ENCODE assay signal across 20 cellular contexts in the genomic region with DNA sequence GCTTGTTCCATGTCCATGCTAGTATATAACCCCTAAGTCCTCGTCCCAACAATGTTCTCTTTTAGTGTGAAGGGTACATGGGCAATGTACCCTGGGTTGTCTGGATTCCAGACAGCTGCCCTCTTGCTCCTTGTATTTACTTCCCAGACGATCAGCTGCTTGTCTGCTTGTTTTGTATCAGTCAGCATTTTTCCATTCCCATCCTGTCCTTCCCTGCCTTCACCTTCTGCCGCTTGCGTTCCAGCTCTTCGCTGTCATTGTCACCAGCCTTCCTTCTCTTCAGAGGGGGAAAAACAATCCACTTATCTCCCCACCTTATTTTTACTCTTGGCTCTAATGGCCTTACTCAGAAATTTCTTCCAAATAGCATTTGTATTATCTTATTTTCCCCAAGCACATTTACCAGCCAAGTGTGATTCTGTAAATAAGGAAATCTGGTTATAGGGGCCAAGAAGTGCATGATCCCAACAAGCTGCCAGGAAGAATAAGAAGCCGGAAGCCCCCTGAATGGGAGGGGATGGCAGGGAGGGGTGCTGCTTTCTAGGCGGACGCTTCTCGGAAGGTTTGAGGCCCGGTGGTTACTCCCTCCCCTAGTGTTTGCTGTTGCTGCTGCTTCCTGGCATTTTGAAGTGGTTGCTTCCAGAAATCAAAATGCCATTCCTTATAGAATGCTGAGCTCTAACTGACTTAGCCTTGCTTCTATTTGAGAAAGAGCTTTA.
A peak's percentile ranks its signal among the peaks of the same experiment; 100 is the strongest.
DNase-seq lines count a peak whose midpoint lies in the region; ATAC-seq, FAIRE-seq and TF ChIP-seq lines count a peak whose summit lies in the region.
"Had no signal": no experiment of that assay in that cellular context is flagged by ENCODE, and none has a peak within 500 bp of the region (broad histone marks: within the 10 kb centered on the region; RNA-seq: fewer than 3 reads in every experiment).

No MANE protein-coding gene starts in this region.

- no peak overlapping the region for H3K4me3 Mint-ChIP-seq in activated T-helper 1 cell treated with anti-CD3 and anti-CD28 coated beads, Interleukin-12 subunit alpha, Interleukin-12 subunit beta, Interleukin-2, Interleukin-4 antibody, amounts not matched to agents 30 ng/mL and 10 ng/mL and 1 ng/mL, durations not matched to agents 14 hours and 24 hours and 36 hours
- H3K4me3 Mint-ChIP-seq: CD4-positive, CD25-positive, alpha-beta regulatory T cell; CD8-positive, alpha-beta memory T cell; H9 had no signal

- in situ Hi-C loops in HepG2 (cut with HindIII; ENCODE audit: extremely low pct_ligation_motif_present, low pct_unique_long_range_greater_than_20kb), result no loop called here

- no TSS peak for BruUV-seq in HepG2 (replicated peaks; lab: Mats Ljungman, UMichigan)

- H3K36me3 ChIP-seq in HepG2 (replicated peaks in 1 of 2; ENCODE audit: control insufficient read depth in 1 of 2, insufficient read depth in 2 of 2, low read length in 2 of 2) (no peaks in the 10 kb centered on the region), neutrophil (no peaks in the 10 kb centered on the region), ovary (no peaks in the 10 kb centered on the region)
- H3K36me3 ChIP-seq: BE2C had no signal

- H3K27me3 ChIP-seq in HepG2 (ENCODE audit: control insufficient read depth in 1 of 2, insufficient read depth in 2 of 2, low read length in 2 of 2), result no peaks in the 10 kb centered on the region
- no peaks in the 10 kb centered on the region for H3K27me3 ChIP-seq in neutrophil
- H3K27me3 ChIP-seq in ovary, result no peaks in the 10 kb centered on the region
- H3K27me3 ChIP-seq: BE2C had no signal

- H3K27ac ChIP-seq in A549 (no peak overlapping the region), HepG2 (ENCODE audit: extremely low read length, insufficient read depth, low read length) (no peak overlapping the region), neutrophil (peak overlapping the region; percentile 79), ovary (no peak overlapping the region)

- no peaks in the 10 kb centered on the region for H3K79me2 ChIP-seq in HepG2 (ENCODE audit: insufficient read depth, low read length)

- H3K4me3 ChIP-seq in A549 (no peak overlapping the region), HepG2 (replicated peaks in 1 of 3; ENCODE audit: insufficient read depth in 1 of 3, low read depth in 2 of 3, low read length in 3 of 3) (no peak overlapping the region), neutrophil (ENCODE audit: low read depth in 1 of 2, low read length in 1 of 2) (no peak overlapping the region), ovary (no peak overlapping the region)
- H3K4me3 ChIP-seq: GM12878 had no signal

- 61% methylated on average over 10 of the region's 10 CpGs for WGBS in A549 (ENCODE audit: missing lambda C conversion rate)
- 31% methylated on average over 10 of the region's 10 CpGs for WGBS in HepG2 (ENCODE audit: low lambda C conversion rate)
- WGBS in ovary, 3 donors, result 34 to 59% (median 54%) methylated on average over 10 of the region's 10 CpGs

- H3K27ac Mint-ChIP-seq in activated T-helper 1 cell treated with anti-CD3 and anti-CD28 coated beads, Interleukin-12 subunit alpha, Interleukin-12 subunit beta, Interleukin-2, Interleukin-4 antibody, amounts not matched to agents 30 ng/mL and 10 ng/mL and 1 ng/mL, durations not matched to agents 14 hours and 24 hours and 36 hours, result peak overlapping the region; percentile 10
- H3K27ac Mint-ChIP-seq: CD4-positive, CD25-positive, alpha-beta regulatory T cell; H9 had no signal

- FAIRE-seq in A549 (lab: Jason Lieb, UNC), result no peak
- FAIRE-seq in HepG2 (lab: Jason Lieb, UNC), result no peak
- FAIRE-seq: GM12878 had no signal

- CTCF ChIA-PET in A549 (lab: Yijun Ruan, JAX), result no interaction called here
- CTCF ChIA-PET in HepG2 (lab: Yijun Ruan, JAX; ENCODE audit: low intra/inter-chr PET ratio, low total read pairs), result no interaction called here

- no peak overlapping the region for H3K4me2 ChIP-seq in A549
- H3K4me2 ChIP-seq in HepG2 (ENCODE audit: low read depth, low read length), result no peak overlapping the region

- ATAC-seq in A549 (no peak), HepG2 (no peak), SK-N-SH treated with all-trans-retinoic acid at 6 μM for 48 hours (no peak)
- ATAC-seq: GM12878 had no signal

- intact Hi-C loops in activated T-helper 1 cell treated with anti-CD3 and anti-CD28 coated beads, Interleukin-12 subunit alpha, Interleukin-12 subunit beta, Interleukin-2, Interleukin-4 antibody, amounts not matched to agents 30 ng/mL and 10 ng/mL and 1 ng/mL, durations not matched to agents 14 hours and 24 hours and 36 hours (cut with micrococcal nuclease), result no loop called here
- intact Hi-C loops in HepG2 (cut with micrococcal nuclease; ENCODE audit: unreplicated experiment) (no loop called here), ovary (cut with DNase I) (no loop called here)

- no peaks in the 10 kb centered on the region for H3K4me1 Mint-ChIP-seq in activated T-helper 1 cell treated with anti-CD3 and anti-CD28 coated beads, Interleukin-12 subunit alpha, Interleukin-12 subunit beta, Interleukin-2, Interleukin-4 antibody, amounts not matched to agents 30 ng/mL and 10 ng/mL and 1 ng/mL, durations not matched to agents 14 hours and 24 hours and 36 hours (ENCODE audit: low read depth)

- no peak for TF ChIP-seq POLR2A in A549 (IDR thresholded peaks at IDR 0.05; ENCODE audit: low read length)
- TF ChIP-seq POLR2A in HepG2 (IDR thresholded peaks at IDR 0.05; ENCODE audit: insufficient read depth in 1 of 2, low read depth in 2 of 2, low read length in 2 of 2), result no peak
- no peak for TF ChIP-seq POLR2A in ovary (IDR thresholded peaks at IDR 0.05)

- H3K9me3 ChIP-seq in A549 (no peaks in the 10 kb centered on the region), HepG2 (ENCODE audit: low read length) (peaks cover 64% of the 10 kb centered on the region), neutrophil (no peaks in the 10 kb centered on the region), ovary (no peaks in the 10 kb centered on the region)
- H3K9me3 ChIP-seq: BE2C had no signal

- H3K36me3 Mint-ChIP-seq in activated T-helper 1 cell treated with anti-CD3 and anti-CD28 coated beads, Interleukin-12 subunit alpha, Interleukin-12 subunit beta, Interleukin-2, Interleukin-4 antibody, amounts not matched to agents 30 ng/mL and 10 ng/mL and 1 ng/mL, durations not matched to agents 14 hours and 24 hours and 36 hours (ENCODE audit: low read depth), result no peaks in the 10 kb centered on the region
- H3K36me3 Mint-ChIP-seq: CD4-positive, CD25-positive, alpha-beta regulatory T cell; CD8-positive, alpha-beta memory T cell had no signal

- H4K20me1 ChIP-seq in HepG2 (ENCODE audit: insufficient read depth, low read length), result no peaks in the 10 kb centered on the region

- no peaks in the 10 kb centered on the region for H3K27me3 Mint-ChIP-seq in activated T-helper 1 cell treated with anti-CD3 and anti-CD28 coated beads, Interleukin-12 subunit alpha, Interleukin-12 subunit beta, Interleukin-2, Interleukin-4 antibody, amounts not matched to agents 30 ng/mL and 10 ng/mL and 1 ng/mL, durations not matched to agents 14 hours and 24 hours and 36 hours (ENCODE audit: insufficient read depth)
- H3K27me3 Mint-ChIP-seq: CD4-positive, CD25-positive, alpha-beta regulatory T cell had no signal

- TF ChIP-seq EP300 in A549 (IDR thresholded peaks at IDR 0.05) (no peak), HepG2 (IDR thresholded peaks at IDR 0.05; ENCODE audit: low read depth in 2 of 2, low read length in 2 of 2) (no peak), HepG2 (CRISPR knock-in tag; IDR thresholded peaks at IDR 0.05; ENCODE audit: borderline replicate concordance) (no peak), ovary (IDR thresholded peaks at IDR 0.05) (no peak)

- TF ChIP-seq CTCF in A549 (IDR thresholded peaks at IDR 0.05) (no peak), HepG2 (CRISPR knock-in tag; IDR thresholded peaks at IDR 0.05) (no peak), neutrophil (IDR thresholded peaks at IDR 0.05) (no peak), ovary (IDR thresholded peaks at IDR 0.05) (no peak)

- H3K4me1 ChIP-seq in A549 (peaks cover 16% of the 10 kb centered on the region; the same call in 2 of the 3 replicates), HepG2 (ENCODE audit: insufficient read depth, low read length) (no peaks in the 10 kb centered on the region), neutrophil (ENCODE audit: control insufficient read depth in 1 of 2, insufficient read depth in 1 of 2, low read depth in 1 of 2, low read length in 1 of 2) (peaks cover 63 to 78% of the 10 kb centered on the region in 2 experiments), ovary (ENCODE audit: insufficient read depth) (no peaks in the 10 kb centered on the region)

- DNase-seq in A549 (ENCODE audit: low read depth in 1 of 2, low spot score in 1 of 2), result no peak
- DNase-seq in activated T-helper 1 cell treated with anti-CD3 and anti-CD28 coated beads, Interleukin-12 subunit alpha, Interleukin-12 subunit beta, Interleukin-2, Interleukin-4 antibody, amounts not matched to agents 30 ng/mL and 10 ng/mL and 1 ng/mL, durations not matched to agents 14 hours and 24 hours and 36 hours (ENCODE audit: low spot score), result no peak
- DNase-seq in HepG2 (ENCODE audit: low spot score), result no peak
- DNase-seq in amniotic stem cell (lab: John Stamatoyannopoulos, UW), result no peak
- DNase-seq in ovary, result no peak
- DNase-seq: ACHN; BE2C; C1 segment of cervical spinal cord; CD4-positive, CD25-positive, alpha-beta regulatory T cell; CD8-positive, alpha-beta memory T cell; COR-L47; DMS 273 treated with DMSO at 0.1 percent for 48 hours; DMS53; DND-41; EL; GOT3; H9 had no signal

- POLR2A ChIA-PET in A549 (lab: Yijun Ruan, JAX), result no interaction called here
- POLR2A ChIA-PET in HepG2 (lab: Yijun Ruan, JAX), result no interaction called here

- TF ChIP-seq RAD21 in A549 (conservative IDR thresholded peaks at IDR 0.05 in 1 of 2, IDR thresholded peaks at IDR 0.05 in 1 of 2) (no peak), HepG2 (CRISPR knock-in tag; IDR thresholded peaks at IDR 0.05) (no peak)

- H3K9ac ChIP-seq in HepG2 (ENCODE audit: insufficient read depth, low read depth, low read length), result no peak overlapping the region

- H3K9me3 Mint-ChIP-seq in activated T-helper 1 cell treated with anti-CD3 and anti-CD28 coated beads, Interleukin-12 subunit alpha, Interleukin-12 subunit beta, Interleukin-2, Interleukin-4 antibody, amounts not matched to agents 30 ng/mL and 10 ng/mL and 1 ng/mL, durations not matched to agents 14 hours and 24 hours and 36 hours, result peaks cover 9% of the 10 kb centered on the region
- H3K9me3 Mint-ChIP-seq: H9 had no signal

- no peak overlapping the region for H2AFZ ChIP-seq in HepG2 (ENCODE audit: low read length)

TF ChIP-seq in HepG2, 621 proteins besides CTCF, POLR2A, EP300 and RAD21 (continues in another document):
- TF ChIP-seq MAFF (IDR thresholded peaks at IDR 0.05; ENCODE audit: low read depth, low read length) (peak; percentile 92), MTA1 (CRISPR knock-in tag; IDR thresholded peaks at IDR 0.05; ENCODE audit: borderline replicate concordance) (no peak), ZNF224 (CRISPR knock-in tag; IDR thresholded peaks at IDR 0.05) (no peak)

TF ChIP-seq in SK-N-SH treated with all-trans-retinoic acid at 6 μM for 48 hours, 23 proteins besides CTCF, POLR2A, EP300 and RAD21 (continues in another document):
- TF ChIP-seq TCF4 (CRISPR knock-in tag; IDR thresholded peaks at IDR 0.05; ENCODE audit: borderline replicate concordance), result no peak
- no peak for TF ChIP-seq ISL1 (CRISPR knock-in tag; IDR thresholded peaks at IDR 0.05)
- TF ChIP-seq ZC3H10 (CRISPR knock-in tag; IDR thresholded peaks at IDR 0.05), result no peak
